Comparison of ENCODE assay signal across 22 cellular contexts in the genomic region with DNA sequence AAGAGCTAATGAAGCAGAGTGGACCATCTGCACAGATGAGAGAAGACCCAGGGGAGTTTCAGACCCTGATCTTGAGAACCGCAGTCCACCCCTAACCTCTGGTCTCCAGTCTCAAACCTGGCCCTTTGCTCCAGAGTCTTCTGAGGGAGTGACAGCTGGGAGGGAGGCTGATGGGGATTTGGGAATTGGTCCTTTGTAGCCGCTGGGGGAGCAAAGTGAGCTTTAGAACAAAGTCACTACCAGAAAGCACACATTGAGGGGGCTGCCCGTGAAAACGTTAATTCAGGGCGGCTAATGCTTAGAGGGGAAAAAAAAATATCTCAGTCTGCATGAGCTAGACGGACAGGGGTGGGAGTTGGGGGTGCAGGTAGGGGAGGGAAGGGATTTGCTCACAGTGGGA.
DNase-seq lines count a peak whose midpoint lies in the region; TF ChIP-seq lines count a peak whose summit lies in the region.
"Had no signal": no experiment of that assay in that cellular context is flagged by ENCODE, and none has a peak within 500 bp of the region (broad histone marks: within the 10 kb centered on the region; RNA-seq: fewer than 3 reads in every experiment).

No MANE protein-coding gene starts in this region.

- H3K4me1 ChIP-seq in H9 (ENCODE audit: insufficient read depth, low read length) (peaks cover 14% of the 10 kb centered on the region), NT2/D1 (ENCODE audit: insufficient read depth, insufficient read length) (peaks cover 5% of the 10 kb centered on the region), osteoblast (ENCODE audit: insufficient read depth, low read length) (peaks cover 7% of the 10 kb centered on the region)

- no peaks in the 10 kb centered on the region for H3K9me2 ChIP-seq in neural cell (ENCODE audit: insufficient read depth, low read length)

- no peak overlapping the region for H3K23ac ChIP-seq in H9 (ENCODE audit: insufficient read length, low read depth, low read length)

- H2BK12ac ChIP-seq in H9 (ENCODE audit: insufficient read length, low read depth, low read length), result no peak overlapping the region

- H3K9me3 ChIP-seq in H9 (ENCODE audit: control insufficient read depth, low read depth, low read length) (no peaks in the 10 kb centered on the region), NT2/D1 (ENCODE audit: insufficient read depth, low read length) (no peaks in the 10 kb centered on the region), neural cell (ENCODE audit: low read length) (no peaks in the 10 kb centered on the region), osteoblast (ENCODE audit: low read depth, low read length) (no peaks in the 10 kb centered on the region)
- H3K9me3 ChIP-seq: heart left ventricle, SJCRH30, testis had no signal

- peaks cover 16% of the 10 kb centered on the region for H3F3A ChIP-seq in neural cell (ENCODE audit: insufficient read depth, low read length, poor library complexity, severe bottlenecking)

- no peak overlapping the region for H2BK20ac ChIP-seq in H9 (ENCODE audit: low read depth, low read length, poor library complexity, severe bottlenecking)

- H2AFZ ChIP-seq in H9 (ENCODE audit: low read length) (no peak overlapping the region), neural cell (ENCODE audit: low read depth, low read length) (no peak overlapping the region), osteoblast (ENCODE audit: low read length) (no peak overlapping the region)

- H3K4ac ChIP-seq in H9 (ENCODE audit: low read depth, low read length), result no peak overlapping the region

- H3K27ac Mint-ChIP-seq in H9 (peak overlapping the region; percentile 94 to 98 (median 95)), glutamatergic neuron (ENCODE audit: unreplicated experiment) (peak overlapping the region; percentile 95)
- H3K27ac Mint-ChIP-seq: activated CD4-positive, alpha-beta memory T cell treated with anti-CD3 and anti-CD28 coated beads, Interleukin-2, amount 10 ng/mL, durations not matched to agents 7 days and 5 days; T-helper 17 cell had no signal

- H3K4me3 Mint-ChIP-seq in H9, result peak overlapping the region; percentile 82 to 91
- H3K4me3 Mint-ChIP-seq in glutamatergic neuron (ENCODE audit: unreplicated experiment), result peak overlapping the region; percentile 85
- H3K4me3 Mint-ChIP-seq: activated CD4-positive, alpha-beta memory T cell treated with anti-CD3 and anti-CD28 coated beads, Interleukin-2, amount 10 ng/mL, durations not matched to agents 7 days and 5 days; T-helper 17 cell had no signal

- H3K27ac ChIP-seq in H9 (ENCODE audit: insufficient read length, low read depth, low read length), result peak overlapping the region; percentile 79
- H3K27ac ChIP-seq in neural cell (ENCODE audit: low read length), result peak overlapping the region; percentile 18
- H3K27ac ChIP-seq in osteoblast (ENCODE audit: low read depth, low read length), result no peak overlapping the region
- H3K27ac ChIP-seq: C4-2B, heart left ventricle, SJCRH30, testis, VCaP had no signal

- H3K27me3 Mint-ChIP-seq in H9 (ENCODE audit: low read depth) (no peaks in the 10 kb centered on the region), glutamatergic neuron (ENCODE audit: unreplicated experiment) (peaks cover 11% of the 10 kb centered on the region)

- H2BK15ac ChIP-seq in H9 (ENCODE audit: low read depth, low read length), result 0 out of 2 replicates have a peak overlapping the region, but pooled peaks have one; percentile 28

- H3K9me3 Mint-ChIP-seq in H9, result no peaks in the 10 kb centered on the region; a peak in 1 of 5 replicates
- peaks cover 16% of the 10 kb centered on the region for H3K9me3 Mint-ChIP-seq in glutamatergic neuron (ENCODE audit: unreplicated experiment)
- H3K9me3 Mint-ChIP-seq: activated CD4-positive, alpha-beta memory T cell treated with anti-CD3 and anti-CD28 coated beads, Interleukin-2, amount 10 ng/mL, durations not matched to agents 7 days and 5 days had no signal

- H3K56ac ChIP-seq in H9 (ENCODE audit: insufficient read length, low read depth, low read length), result no peak overlapping the region

- H4K20me1 ChIP-seq in H9 (ENCODE audit: control insufficient read depth, insufficient read depth, insufficient read length) (no peaks in the 10 kb centered on the region), neural cell (ENCODE audit: insufficient read depth) (no peaks in the 10 kb centered on the region), osteoblast (ENCODE audit: insufficient read depth, low read length) (no peaks in the 10 kb centered on the region)

- H3T11ph ChIP-seq in H9 (ENCODE audit: low read length), result no peak overlapping the region

- DNase-seq in H9 (peak; percentile 45), NT2/D1 (ENCODE audit: low read depth, low spot score) (no peak), glutamatergic neuron (peak; percentile 70), osteoblast (ENCODE audit: insufficient read length, low spot score, missing footprints) (no peak), mesenteric fat pad (ENCODE audit: low spot score) (no peak)
- DNase-seq in activated CD4-positive, alpha-beta T cell treated with anti-CD3 and anti-CD28 coated beads, Interleukin-2, amount 50 U/mL, for 48 hours, result no peak
- no peak for DNase-seq in central memory CD4-positive, alpha-beta T cell
- DNase-seq: activated CD4-positive, alpha-beta memory T cell treated with anti-CD3 and anti-CD28 coated beads, Interleukin-2, amount 10 ng/mL, durations not matched to agents 7 days and 5 days; activated naive CD4-positive, alpha-beta T cell; cerebellar nuclear complex; DMS 273 treated with DMSO at 0.1 percent for 48 hours; heart left ventricle; NCI-H1092; NCI-H2029 treated with DMSO at 0.1 percent for 48 hours; OCI-M1; right cardiac atrium; SJCRH30; T-helper 17 cell; testis had no signal

- peak overlapping the region; percentile 65 for H3K9ac ChIP-seq in H9 (ENCODE audit: extremely low read depth, insufficient read length, low read length)
- peak overlapping the region; percentile 89 for H3K9ac ChIP-seq in NT2/D1 (ENCODE audit: insufficient read length, low read depth)
- peak overlapping the region; percentile 61 for H3K9ac ChIP-seq in neural cell (ENCODE audit: low read length)

- peaks cover 2% of the 10 kb centered on the region for H3K79me1 ChIP-seq in H9 (ENCODE audit: insufficient read depth, low read depth, low read length, poor library complexity, severe bottlenecking)

- no peak overlapping the region for H2AK5ac ChIP-seq in H9 (ENCODE audit: insufficient read length, low read length)

- H3K4me1 Mint-ChIP-seq in H9 (peaks cover 78 to 80% of the 10 kb centered on the region in 2 experiments), glutamatergic neuron (ENCODE audit: low read depth, unreplicated experiment) (peaks cover 47% of the 10 kb centered on the region)
- H3K4me1 Mint-ChIP-seq: activated CD4-positive, alpha-beta memory T cell treated with anti-CD3 and anti-CD28 coated beads, Interleukin-2, amount 10 ng/mL, durations not matched to agents 7 days and 5 days; T-helper 17 cell had no signal

- no CpG with 5 or more reads among the region's 6 CpGs for WGBS in H9 (ENCODE audit: extremely low coverage, insufficient read length, low lambda C conversion rate)

- no peak overlapping the region for H4K8ac ChIP-seq in H9 (replicated peaks; ENCODE audit: insufficient read length, low read depth, low read length)

- TF ChIP-seq CTCF in H9 (conservative IDR thresholded peaks at IDR 0.05) (no peak), glutamatergic neuron (IDR thresholded peaks at IDR 0.05; ENCODE audit: partially characterized antibody, unreplicated experiment) (no peak), neural cell (IDR thresholded peaks at IDR 0.05; ENCODE audit: poor library complexity, severe bottlenecking) (no peak), osteoblast (IDR thresholded peaks at IDR 0.05; ENCODE audit: extremely low read depth, low read depth, low read length) (no peak)

- H4K5ac ChIP-seq in H9 (ENCODE audit: insufficient read length, low read depth, low read length), result no peak overlapping the region

- H3K36me3 ChIP-seq in NT2/D1 (ENCODE audit: insufficient read depth, insufficient read length, low read length) (no peaks in the 10 kb centered on the region), neural cell (ENCODE audit: insufficient read depth, low read length) (no peaks in the 10 kb centered on the region), osteoblast (ENCODE audit: insufficient read depth, low read length) (peaks cover 11% of the 10 kb centered on the region)
- H3K36me3 ChIP-seq: heart left ventricle, SJCRH30 had no signal

- TF ChIP-seq EP300 in neural cell (conservative IDR thresholded peaks at IDR 0.05; ENCODE audit: poor library complexity, severe bottlenecking), result no peak

- no peak for TF ChIP-seq RAD21 in neural cell (conservative IDR thresholded peaks at IDR 0.05)

- no peak overlapping the region for H4K91ac ChIP-seq in H9 (ENCODE audit: insufficient read length, low read depth, low read length)

- no peak overlapping the region for H2BK5ac ChIP-seq in H9 (ENCODE audit: insufficient read length, low read length)

- H3K4me2 ChIP-seq in H9 (ENCODE audit: insufficient read depth, insufficient read length, low read length) (peak overlapping the region; percentile 88), neural cell (ENCODE audit: low read length) (peak overlapping the region; percentile 90), osteoblast (ENCODE audit: insufficient read depth, low read length) (no peak overlapping the region)

- H3K27me3 ChIP-seq in H9 (ENCODE audit: insufficient read depth, low read length) (no peaks in the 10 kb centered on the region), NT2/D1 (ENCODE audit: insufficient read depth, insufficient read length) (no peaks in the 10 kb centered on the region), neural cell (ENCODE audit: insufficient read depth, low read depth, low read length) (no peaks in the 10 kb centered on the region), osteoblast (ENCODE audit: insufficient read depth, low read length) (no peaks in the 10 kb centered on the region)
- H3K27me3 ChIP-seq: SJCRH30, testis had no signal

- H3K79me2 ChIP-seq in H9 (ENCODE audit: insufficient read depth, low read length) (peaks cover 9% of the 10 kb centered on the region; the same call in 1 of the 2 replicates), neural cell (replicated peaks; ENCODE audit: insufficient read depth, low read length) (peaks cover 56% of the 10 kb centered on the region), osteoblast (ENCODE audit: insufficient read depth, low read length) (peaks cover 18% of the 10 kb centered on the region)

- no peak overlapping the region for H2BK120ac ChIP-seq in H9 (ENCODE audit: low read depth, low read length, poor library complexity, severe bottlenecking)

- peaks cover 0 to 6% (median 2%) of the 10 kb centered on the region in 3 experiments; a peak in 4 of 7 replicates for H3K36me3 Mint-ChIP-seq in H9 (ENCODE audit: insufficient read depth in 1 of 3, low read depth in 3 of 3)
- H3K36me3 Mint-ChIP-seq in glutamatergic neuron (ENCODE audit: unreplicated experiment), result no peaks in the 10 kb centered on the region

- peaks cover 29% of the 10 kb centered on the region for H3K23me2 ChIP-seq in H9 (ENCODE audit: insufficient read length, low read depth, low read length, poor library complexity, severe bottlenecking)

- H3K4me3 ChIP-seq in NT2/D1 (ENCODE audit: insufficient read length, low read depth) (peak overlapping the region; percentile 65), neural cell (ENCODE audit: low read length) (peak overlapping the region; percentile 66), osteoblast (ENCODE audit: insufficient read depth, low read length) (no peak overlapping the region)
- H3K4me3 ChIP-seq: testis had no signal

- H3K14ac ChIP-seq in H9 (ENCODE audit: insufficient read depth, low read length), result peak overlapping the region; percentile 23; the same call in 1 of the 2 replicates

- H3K18ac ChIP-seq in H9 (ENCODE audit: insufficient read length, low read depth, low read length), result no peak overlapping the region

Comparison
In these comparisons a context has a peak if more than half of its experiments do, and no peak if none do; other contexts are left out.
1. DNase-seq: peak in H9 (single experiment) and glutamatergic neuron (single experiment); none in NT2/D1 (single experiment), osteoblast (single experiment), activated CD4-positive, alpha-beta T cell treated with anti-CD3 and anti-CD28 coated beads, Interleukin-2, amount 50 U/mL, for 48 hours (0 of 2), central memory CD4-positive, alpha-beta T cell (single experiment) and mesenteric fat pad (single experiment).
2. Peak in every context shown above with its lines, with median percentiles within 50 percentile points of each other: H3K9ac ChIP-seq.